8 cellular contexts compared by ENCODE assay signal in the genomic region with DNA sequence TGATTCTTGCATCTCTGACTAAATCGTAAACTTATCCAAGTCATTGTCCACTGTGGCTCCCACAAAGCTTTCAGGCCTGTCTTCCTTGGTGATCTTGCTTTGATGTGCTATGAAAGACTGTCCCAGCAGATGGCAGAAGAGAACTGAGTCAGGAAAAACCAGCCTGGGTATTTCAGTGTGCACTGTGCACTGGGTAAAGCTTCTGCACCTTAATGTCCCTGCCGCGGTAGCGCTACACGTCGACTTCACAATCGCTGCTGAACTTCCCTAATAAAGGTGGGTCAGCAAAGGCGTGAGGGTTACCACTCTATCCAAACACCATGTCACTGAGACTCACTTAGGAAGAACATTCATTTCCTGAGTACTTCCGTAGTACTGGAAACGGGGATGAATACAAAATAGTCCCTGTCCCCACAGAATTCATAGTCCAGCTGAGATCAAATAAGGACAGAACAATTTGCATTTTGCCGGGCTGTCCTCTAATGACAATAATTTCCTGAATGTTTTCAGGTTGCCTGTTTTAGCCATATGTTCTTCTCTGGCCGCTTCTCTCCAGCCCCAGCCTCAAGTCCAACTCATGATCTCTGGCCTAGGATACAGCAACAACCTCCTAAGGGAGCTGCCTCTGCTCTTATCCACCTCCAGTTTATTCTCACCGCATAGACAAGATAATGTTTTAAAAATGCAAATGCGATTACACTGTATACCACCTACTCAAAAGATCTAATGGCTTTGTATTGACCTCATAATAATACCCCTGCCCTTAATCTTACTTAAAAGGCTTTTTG.
A peak's percentile ranks its signal among the peaks of the same experiment; 100 is the strongest.
DNase-seq lines count a peak whose midpoint lies in the region; ATAC-seq and TF ChIP-seq lines count a peak whose summit lies in the region.

No MANE protein-coding gene starts in this region.

- H3K27me3 ChIP-seq in iPS DF 6.9 (ENCODE audit: control insufficient read depth, insufficient read depth, low read length): no peaks in the 10 kb centered on the region
- H3K27me3 ChIP-seq in smooth muscle cell (ENCODE audit: low read depth): no peaks in the 10 kb centered on the region

- DNase-seq in SIG-M5 treated with dmso at 0.1 percent for 504 hours (lab: John Stamatoyannopoulos, UW; ENCODE audit: unreplicated experiment) (peak; percentile 63), SIG-M5 (lab: John Stamatoyannopoulos, UW) (no peak), NCI-H1436 (lab: John Stamatoyannopoulos, UW) (peak; percentile 61), T-helper 22 cell (ENCODE audit: low read depth) (peak; percentile 39), astrocyte of the spinal cord (ENCODE audit: low read depth, low spot score) (peak; percentile 82), iPS DF 6.9 (ENCODE audit: low read depth, low spot score) (peak; percentile 27), smooth muscle cell (lab: John Stamatoyannopoulos, UW; ENCODE audit: unreplicated experiment) (peak; percentile 11)

- WGBS in iPS DF 6.9 (ENCODE audit: insufficient coverage, insufficient read length): no CpG with 5 or more reads among the region's 14 CpGs
- WGBS in smooth muscle cell (ENCODE audit: low lambda C conversion rate): 43% methylated on average over 14 of the region's 14 CpGs

- in situ Hi-C loops in astrocyte of the spinal cord (cut with HindIII; ENCODE audit: low sequenced_read_pairs): no loop called here

- H3K4me3 ChIP-seq in astrocyte of the spinal cord (ENCODE audit: low read depth, low read length): no peak overlapping the region
- no peak overlapping the region for H3K4me3 ChIP-seq in iPS DF 6.9 (ENCODE audit: low read length)
- H3K4me3 ChIP-seq in smooth muscle cell: peak overlapping the region; percentile 26

- H3K4me1 ChIP-seq in iPS DF 6.9 (ENCODE audit: control insufficient read depth, insufficient read depth, low read length) (no peaks in the 10 kb centered on the region), smooth muscle cell (ENCODE audit: low read depth) (peaks cover 8% of the 10 kb centered on the region)

- H2AFZ ChIP-seq in smooth muscle cell (ENCODE audit: low read depth): peak overlapping the region; percentile 77

- no peaks in the 10 kb centered on the region for H3F3A ChIP-seq in smooth muscle cell (ENCODE audit: low read depth)

- no peak overlapping the region for H3K27ac ChIP-seq in iPS DF 6.9 (ENCODE audit: low read length)
- no peak overlapping the region for H3K27ac ChIP-seq in smooth muscle cell (ENCODE audit: low read depth)

- no peaks in the 10 kb centered on the region for H4K20me1 ChIP-seq in smooth muscle cell (ENCODE audit: low read depth)

- ATAC-seq in HG02763 (IDR thresholded peaks at IDR 0.05; ENCODE audit: unreplicated experiment): peak; percentile 84

- TF ChIP-seq CTCF in astrocyte of the spinal cord (IDR thresholded peaks at IDR 0.05; ENCODE audit: low read depth, low read length) (peak; percentile 79), smooth muscle cell (IDR thresholded peaks at IDR 0.05; ENCODE audit: borderline replicate concordance, insufficient read depth, poor library complexity, severe bottlenecking) (peak; percentile 66)

- H3K9me3 ChIP-seq in iPS DF 6.9 (ENCODE audit: control insufficient read depth, insufficient read depth, low read length) (no peaks in the 10 kb centered on the region), smooth muscle cell (replicated peaks; ENCODE audit: low read depth) (no peaks in the 10 kb centered on the region)

- peak overlapping the region; percentile 77 for H3K4me2 ChIP-seq in smooth muscle cell

- no peak overlapping the region for H3K9ac ChIP-seq in smooth muscle cell (ENCODE audit: low read depth)

- no peaks in the 10 kb centered on the region for H3K79me2 ChIP-seq in smooth muscle cell (ENCODE audit: low read depth)

- H3K36me3 ChIP-seq in iPS DF 6.9 (ENCODE audit: control insufficient read depth, insufficient read depth, low read length): no peaks in the 10 kb centered on the region
- H3K36me3 ChIP-seq in smooth muscle cell (ENCODE audit: low read depth): no peaks in the 10 kb centered on the region
